1 cellular context compared by ENCODE assay signal in the genomic region with DNA sequence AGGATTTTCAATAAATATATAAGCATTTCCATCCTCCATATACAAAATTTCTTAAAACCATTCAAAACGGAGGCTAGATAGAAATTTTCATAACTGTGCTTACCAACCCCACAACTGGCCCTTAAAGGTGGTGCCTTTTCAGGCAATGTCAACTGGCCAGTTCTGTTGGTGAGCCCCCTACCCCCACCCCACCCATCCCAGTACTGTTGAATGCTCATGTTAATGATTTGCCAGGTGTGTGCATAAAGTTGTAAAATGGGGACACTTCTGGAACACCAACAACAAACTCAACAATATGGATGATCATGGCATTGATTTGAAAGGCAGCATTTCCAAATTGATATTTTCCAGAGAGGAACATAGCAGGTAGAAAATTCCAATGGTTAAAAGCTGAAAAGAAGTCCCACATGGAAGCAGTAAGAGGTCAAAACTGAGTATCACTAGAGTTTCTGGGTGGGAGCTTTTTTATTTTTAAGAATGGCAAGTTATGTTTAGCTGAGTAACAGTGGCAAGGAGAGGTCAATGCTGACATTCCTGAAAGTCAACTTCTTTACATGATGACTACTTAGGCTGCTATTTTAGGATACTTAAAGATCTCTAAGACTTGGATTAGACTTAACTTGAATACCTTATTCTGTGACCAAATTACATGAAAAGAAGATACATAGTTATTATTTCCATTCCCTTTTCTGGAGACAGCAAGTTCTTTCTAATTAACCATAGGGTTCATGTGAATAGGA.
TF ChIP-seq lines count a peak whose summit lies in the region.

No MANE protein-coding gene starts in this region.

TF ChIP-seq in GM12878, 131 proteins besides CTCF, POLR2A, EP300 and RAD21:
- TF ChIP-seq YY1 (IDR thresholded peaks at IDR 0.05; ENCODE audit: low read depth, low read length): no peak
- no peak for TF ChIP-seq TBL1XR1 (IDR thresholded peaks at IDR 0.05; ENCODE audit: low read depth, low read length)
- no peak for TF ChIP-seq POLR2AphosphoS2 (IDR thresholded peaks at IDR 0.05; ENCODE audit: low read depth, low read length)
- no peak for TF ChIP-seq CREM (IDR thresholded peaks at IDR 0.05; ENCODE audit: low read depth)
- no peak for TF ChIP-seq RAD51 (IDR thresholded peaks at IDR 0.05)
- no peak for TF ChIP-seq HCFC1 (IDR thresholded peaks at IDR 0.05; ENCODE audit: low read length)
- TF ChIP-seq CHD1 (IDR thresholded peaks at IDR 0.05; ENCODE audit: low read depth, low read length): no peak
- no peak for TF ChIP-seq PAX8 (IDR thresholded peaks at IDR 0.05)
- TF ChIP-seq ZNF24 (IDR thresholded peaks at IDR 0.05): no peak
- TF ChIP-seq HDGF (IDR thresholded peaks at IDR 0.05): no peak
- no peak for TF ChIP-seq BCL3 (IDR thresholded peaks at IDR 0.05; ENCODE audit: borderline replicate concordance, insufficient read depth, low read depth, low read length, poor library complexity, severe bottlenecking)
- TF ChIP-seq MLLT1 (IDR thresholded peaks at IDR 0.05): no peak
- TF ChIP-seq IKZF2 (IDR thresholded peaks at IDR 0.05): no peak
- TF ChIP-seq ZNF687 (IDR thresholded peaks at IDR 0.05): no peak
- TF ChIP-seq KLF5 (IDR thresholded peaks at IDR 0.05; ENCODE audit: partially characterized antibody): no peak
- TF ChIP-seq NRF1 (conservative IDR thresholded peaks at IDR 0.05; ENCODE audit: low read depth, low read length): no peak
TF ChIP-seq in GM12878: peak in this region for 0.
